ENCODE assay signal across 1 cellular context in genomic region chr22:39519681-39520053, GRCh38.
TF ChIP-seq lines count a peak whose summit lies in the region.

No MANE protein-coding gene starts in this region.

TF ChIP-seq in K562, 482 proteins besides CTCF, POLR2A, EP300 and RAD21 (continued from another document and continues in another):
- TF ChIP-seq TSHZ1 (CRISPR knock-in tag; IDR thresholded peaks at IDR 0.05) (no peak), ZFP36 (IDR thresholded peaks at IDR 0.05; ENCODE audit: low read depth, low read length, partially characterized antibody) (no peak), ZNF76 (CRISPR knock-in tag; IDR thresholded peaks at IDR 0.05; ENCODE audit: borderline replicate concordance) (no peak), TAF15 (IDR thresholded peaks at IDR 0.05; ENCODE audit: low read depth, low read length) (no peak), HMGN3 (IDR thresholded peaks at IDR 0.05; ENCODE audit: borderline replicate concordance, extremely low read depth, insufficient read length, low read depth, low read length) (peak; percentile 76), E2F6 (IDR thresholded peaks at IDR 0.05; ENCODE audit: borderline replicate concordance in 1 of 2, extremely low read depth in 1 of 2, insufficient read depth in 1 of 2, insufficient read length in 1 of 2, low read depth in 1 of 2, low read length in 1 of 2, poor library complexity in 1 of 2, severe bottlenecking in 1 of 2) (peak in 1 of 2 experiments; percentile 17), SETDB1 (IDR thresholded peaks at IDR 0.05; ENCODE audit: low read length) (no peak), CBX1 (IDR thresholded peaks at IDR 0.05; ENCODE audit: low read depth) (no peak; the same call in 1 of the 2 replicates), PHTF2 (CRISPR knock-in tag; IDR thresholded peaks at IDR 0.05) (no peak), MNT (conservative IDR thresholded peaks at IDR 0.05) (no peak; a peak in 1 of 4 replicates), ZBTB12 (CRISPR knock-in tag; IDR thresholded peaks at IDR 0.05) (no peak), ZNF274 (IDR thresholded peaks at IDR 0.05; ENCODE audit: borderline replicate concordance, low read depth, low read length) (no peak), NEUROD1 (IDR thresholded peaks at IDR 0.05; ENCODE audit: borderline replicate concordance, low read depth, low read length, partially characterized antibody) (no peak), ZNF57 (CRISPR knock-in tag; IDR thresholded peaks at IDR 0.05) (no peak), CCNT2 (IDR thresholded peaks at IDR 0.05; ENCODE audit: borderline replicate concordance, extremely low read depth, insufficient read length, low read depth, low read length) (peak; percentile 53), ZNF217 (CRISPR knock-in tag; IDR thresholded peaks at IDR 0.05) (no peak), KLF16 (IDR thresholded peaks at IDR 0.05) (no peak), ZNF121 (CRISPR knock-in tag; conservative IDR thresholded peaks at IDR 0.05) (no peak), MYBL2 (IDR thresholded peaks at IDR 0.05; ENCODE audit: low read depth) (no peak), MYBL2 (CRISPR knock-in tag; IDR thresholded peaks at IDR 0.05; ENCODE audit: borderline replicate concordance) (no peak), ZNF507 (tag; conservative IDR thresholded peaks at IDR 0.05) (no peak), MCM7 (IDR thresholded peaks at IDR 0.05) (no peak), TCF7 (IDR thresholded peaks at IDR 0.05; ENCODE audit: borderline replicate concordance) (no peak), NFE2L1 (tag; IDR thresholded peaks at IDR 0.05; ENCODE audit: borderline replicate concordance, low read depth) (no peak), REST (CRISPR knock-in tag; IDR thresholded peaks at IDR 0.05; ENCODE audit: low read depth) (no peak), FOXJ2 (tag; IDR thresholded peaks at IDR 0.05) (no peak), ZNF174 (CRISPR knock-in tag; IDR thresholded peaks at IDR 0.05) (no peak), E2F4 (CRISPR knock-in tag; IDR thresholded peaks at IDR 0.05; ENCODE audit: low read depth) (no peak), FOXJ3 (CRISPR knock-in tag; IDR thresholded peaks at IDR 0.05) (no peak), RBM15 (IDR thresholded peaks at IDR 0.05; ENCODE audit: insufficient read depth, low read length) (no peak), ZNF3 (CRISPR knock-in tag; IDR thresholded peaks at IDR 0.05) (no peak), FOXP4 (CRISPR knock-in tag; IDR thresholded peaks at IDR 0.05; ENCODE audit: borderline replicate concordance) (no peak), PHF8 (IDR thresholded peaks at IDR 0.05; ENCODE audit: borderline replicate concordance, low read length) (peak; percentile 45; the same call in 1 of the 2 replicates), ZFP30 (CRISPR knock-in tag; IDR thresholded peaks at IDR 0.05; ENCODE audit: borderline replicate concordance) (no peak), HDAC8 (tag; IDR thresholded peaks at IDR 0.05) (no peak), TRIM24 (IDR thresholded peaks at IDR 0.05) (no peak), COPS2 (conservative IDR thresholded peaks at IDR 0.05) (no peak), CSDE1 (IDR thresholded peaks at IDR 0.05) (no peak), PRMT5 (CRISPR knock-in tag; IDR thresholded peaks at IDR 0.05) (no peak), THRAP3 (IDR thresholded peaks at IDR 0.05; ENCODE audit: borderline replicate concordance) (no peak), ZHX1 (conservative IDR thresholded peaks at IDR 0.05; ENCODE audit: low read length) (no peak), JUND (IDR thresholded peaks at IDR 0.05; ENCODE audit: borderline replicate concordance, low read depth, low read length) (no peak), JUND (tag; IDR thresholded peaks at IDR 0.05; ENCODE audit: borderline replicate concordance, low read depth, low read length) (no peak), ZNF75A (CRISPR knock-in tag; IDR thresholded peaks at IDR 0.05) (no peak), ZKSCAN8 (CRISPR knock-in tag; IDR thresholded peaks at IDR 0.05) (no peak), CTBP1 (IDR thresholded peaks at IDR 0.05; ENCODE audit: borderline replicate concordance) (no peak), RFX1 (IDR thresholded peaks at IDR 0.05) (no peak), GTF2F1 (IDR thresholded peaks at IDR 0.05; ENCODE audit: low read depth, low read length) (0 out of 2 replicates have a peak, but pooled peaks have one; percentile 28), ZKSCAN1 (IDR thresholded peaks at IDR 0.05; ENCODE audit: low read depth, low read length) (no peak), CEBPG (CRISPR knock-in tag; IDR thresholded peaks at IDR 0.05) (no peak), CEBPG (tag; conservative IDR thresholded peaks at IDR 0.05 in 1 of 2, IDR thresholded peaks at IDR 0.05 in 1 of 2) (no peak), NCOA6 (IDR thresholded peaks at IDR 0.05) (no peak)
